In the genomic region with DNA sequence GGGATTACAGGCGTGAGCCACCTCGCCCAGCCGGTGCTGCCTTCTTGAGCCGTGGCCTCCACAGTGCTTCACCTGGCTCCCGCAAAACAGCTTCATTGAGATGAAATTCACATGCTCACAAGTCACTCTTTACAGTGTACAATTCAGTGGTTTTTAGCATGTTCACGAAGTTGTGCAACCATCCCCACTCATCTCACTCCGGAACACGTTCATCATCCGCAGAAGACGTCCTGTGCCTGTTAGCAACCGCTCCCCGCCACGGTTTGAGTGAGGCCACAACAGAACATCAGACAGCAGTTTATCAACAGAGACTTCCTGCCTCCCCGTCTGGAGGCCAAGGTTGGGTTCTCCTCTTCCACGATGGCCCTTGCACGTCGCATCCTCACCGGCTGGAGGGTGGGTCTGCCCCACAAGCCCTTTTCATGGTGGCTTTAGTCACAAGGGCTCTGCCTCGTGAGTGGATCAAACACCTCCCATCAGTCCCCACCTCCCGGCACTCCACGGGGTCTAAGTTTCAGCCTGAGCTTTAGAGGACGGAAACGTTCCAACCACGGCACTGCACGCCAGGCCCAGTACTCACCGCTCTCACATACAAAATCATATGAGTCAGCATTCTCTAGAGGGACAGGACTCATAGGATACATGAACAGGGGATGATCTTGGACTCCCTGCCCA, we compare ENCODE assay signal across 8 cellular contexts. TPM values are rescaled to one million over a fixed set of nuclear protein-coding genes. Genes with fewer than 3 reads are reported as not detected.
DNase-seq lines count a peak whose midpoint lies in the region; ATAC-seq and TF ChIP-seq lines count a peak whose summit lies in the region.

No MANE protein-coding gene starts in this region.

- H3K9me2 ChIP-seq in OCI-LY7 (ENCODE audit: insufficient read depth, low read length), result no peaks in the 10 kb centered on the region

- no peaks in the 10 kb centered on the region for H3K9me3 Mint-ChIP-seq in activated naive CD4-positive, alpha-beta T cell treated with anti-CD3 and anti-CD28 coated beads, Interleukin-2, amount 10 ng/mL, durations not matched to agents 7 days and 5 days

- peak overlapping the region; percentile 36 for H3K27ac ChIP-seq in OCI-LY7 (ENCODE audit: low read depth, low read length, poor library complexity, severe bottlenecking)
- peak overlapping the region; percentile 37 to 57 (median 46) for H3K27ac ChIP-seq in right lobe of liver

- peak overlapping the region; percentile 84 for H3K4me3 Mint-ChIP-seq in activated naive CD4-positive, alpha-beta T cell treated with anti-CD3 and anti-CD28 coated beads, Interleukin-2, amount 10 ng/mL, durations not matched to agents 7 days and 5 days

- 30% methylated on average over 15 of the region's 26 CpGs for WGBS in right lobe of liver (ENCODE audit: insufficient coverage, low coverage, low lambda C conversion rate, missing lambda C conversion rate)

- H4K20me1 ChIP-seq in OCI-LY7 (ENCODE audit: insufficient read depth, low read length), result no peaks in the 10 kb centered on the region

- peaks cover 15% of the 10 kb centered on the region for H3K36me3 Mint-ChIP-seq in activated naive CD4-positive, alpha-beta T cell treated with anti-CD3 and anti-CD28 coated beads, Interleukin-2, amount 10 ng/mL, durations not matched to agents 7 days and 5 days

- peaks cover 54% of the 10 kb centered on the region for H3K4me1 Mint-ChIP-seq in activated naive CD4-positive, alpha-beta T cell treated with anti-CD3 and anti-CD28 coated beads, Interleukin-2, amount 10 ng/mL, durations not matched to agents 7 days and 5 days

- peaks cover 1% of the 10 kb centered on the region for H3K27me3 Mint-ChIP-seq in activated naive CD4-positive, alpha-beta T cell treated with anti-CD3 and anti-CD28 coated beads, Interleukin-2, amount 10 ng/mL, durations not matched to agents 7 days and 5 days

- H3K4me3 ChIP-seq in OCI-LY7 (ENCODE audit: low read depth, low read length, poor library complexity, severe bottlenecking), result no peak overlapping the region
- no peak overlapping the region for H3K4me3 ChIP-seq in right lobe of liver

- peak; percentile 54 for DNase-seq in OCI-LY7 (ENCODE audit: low spot score)
- peak; percentile 89 for DNase-seq in activated naive CD4-positive, alpha-beta T cell treated with anti-CD3 and anti-CD28 coated beads, Interleukin-2, amount 10 ng/mL, durations not matched to agents 7 days and 5 days
- DNase-seq in right lobe of liver, result peak; percentile 57 to 67 (median 62)
- peak; percentile 39 for DNase-seq in stimulated activated CD8-positive, alpha-beta memory T cell treated with anti-CD3 and anti-CD28 coated beads, Interleukin-15, amount 100 ng/mL, for 24 hours (ENCODE audit: low read depth)
- DNase-seq in NCI-H82 (lab: John Stamatoyannopoulos, UW), result no peak
- no peak for DNase-seq in NCI-H748 treated with DMSO at 0.1 percent for 48 hours (lab: John Stamatoyannopoulos, UW)

- TF ChIP-seq CTCF in OCI-LY7 (conservative IDR thresholded peaks at IDR 0.05; ENCODE audit: low read length), result no peak
- no peak for TF ChIP-seq CTCF in right lobe of liver (IDR thresholded peaks at IDR 0.05)

- POLR2A ChIA-PET in OCI-LY7 (lab: Charles Lee), result interaction anchor here (1.4 kb wide), 1 partner anchor 13 kb away, joined by 5 read pairs; no protein-coding TSS in a partner anchor

- H3K4me1 ChIP-seq in OCI-LY7 (ENCODE audit: insufficient read depth, low read length, poor library complexity, severe bottlenecking), result peaks cover 25% of the 10 kb centered on the region
- peaks cover 0 to 19% (median 5%) of the 10 kb centered on the region in 4 donors for H3K4me1 ChIP-seq in right lobe of liver

- H2AFZ ChIP-seq in OCI-LY7 (ENCODE audit: low read length), result peak overlapping the region; percentile 6; the same call in 1 of the 2 replicates

- no peaks in the 10 kb centered on the region for H3K79me2 ChIP-seq in OCI-LY7 (ENCODE audit: insufficient read depth, low read depth, low read length)

- H3K4me2 ChIP-seq in OCI-LY7 (ENCODE audit: low read length), result peak overlapping the region; percentile 53

- CTCF ChIA-PET in OCI-LY7 (lab: Charles Lee; ENCODE audit: unreplicated experiment), result no interaction called here
- CTCF ChIA-PET in activated naive CD4-positive, alpha-beta T cell treated with anti-CD3 and anti-CD28 coated beads, Interleukin-2, amount 10 ng/mL, durations not matched to agents 7 days and 5 days (lab: Charles Lee), result interaction anchor here (1.0 to 3.0 kb wide), 3 partner anchors 35 to 87 kb away, joined by 3 to 15 read pairs (median 4); no protein-coding TSS in a partner anchor

- H3K36me3 ChIP-seq in OCI-LY7 (ENCODE audit: insufficient read depth, low read length) (peaks cover 13% of the 10 kb centered on the region), right lobe of liver (no peaks in the 10 kb centered on the region)

- no peaks in the 10 kb centered on the region for H3K9me3 ChIP-seq in OCI-LY7 (ENCODE audit: low read length)
- no peaks in the 10 kb centered on the region for H3K9me3 ChIP-seq in right lobe of liver

- no peaks in the 10 kb centered on the region for H3K27me3 ChIP-seq in right lobe of liver

- ATAC-seq in GM21528 (IDR thresholded peaks at IDR 0.05; ENCODE audit: low FRiP score, unreplicated experiment) (peak; percentile 34), right lobe of liver (peak; percentile 15 to 28 (median 24)), GM18517 (IDR thresholded peaks at IDR 0.05; ENCODE audit: unreplicated experiment) (no peak)

- intact Hi-C loops in OCI-LY7 (cut with micrococcal nuclease; ENCODE audit: unreplicated experiment), result loop anchor here (1.0 to 5.0 kb wide), 3 partner anchors 13 to 45 kb away; partner anchors contain the start of gene CTBP1
- intact Hi-C loops in right lobe of liver (cut with DNase I), result no loop called here

- peak overlapping the region; percentile 100 for H3K27ac Mint-ChIP-seq in activated naive CD4-positive, alpha-beta T cell treated with anti-CD3 and anti-CD28 coated beads, Interleukin-2, amount 10 ng/mL, durations not matched to agents 7 days and 5 days

- no peak for TF ChIP-seq POLR2A in right lobe of liver (IDR thresholded peaks at IDR 0.05)

- no TSS peak for BruUV-seq in OCI-LY7 (replicated peaks; lab: Mats Ljungman, UMichigan)

RNA-seq across cellular contexts. Expression of gene SPON2, which starts 29.6 kb away (rescaled TPM):
- total RNA-seq in OCI-LY7 (2014; rRNA removed; shearing (Covaris generic)), result 4.7 and 8.4 TPM in 2 replicates
- total RNA-seq in OCI-LY7 (2022) (33.3 and 35.3 TPM in 2 replicates), right lobe of liver (100 to 1,000 TPM in 3 of 6 experiments, 10 to 100 TPM in 3; 41.9 to 138 (median 99.9) TPM)

RNA-seq across cellular contexts. Expression of gene CTBP1, which starts 46.9 kb away (rescaled TPM):
- 286 and 311 TPM in 2 replicates for total RNA-seq in OCI-LY7 (2014; rRNA removed; shearing (Covaris generic))
- 228 and 238 TPM in 2 replicates for total RNA-seq in OCI-LY7 (2022)
- total RNA-seq in right lobe of liver, result 10 to 100 TPM; 74.8 to 85.5 (median 79.4) TPM

Comparison
In these comparisons a context has a peak if more than half of its experiments do, and no peak if none do; other contexts are left out.
1. DNase-seq: peak in OCI-LY7 (single experiment), activated naive CD4-positive, alpha-beta T cell treated with anti-CD3 and anti-CD28 coated beads, Interleukin-2, amount 10 ng/mL, durations not matched to agents 7 days and 5 days (single experiment), right lobe of liver (3 of 3) and stimulated activated CD8-positive, alpha-beta memory T cell treated with anti-CD3 and anti-CD28 coated beads, Interleukin-15, amount 100 ng/mL, for 24 hours (single experiment); none in NCI-H82 (single experiment) and NCI-H748 treated with DMSO at 0.1 percent for 48 hours (single experiment).